Comparison of ENCODE assay signal across 24 cellular contexts in genomic region chr1:181595234-181595633, GRCh38.
"Had no signal": no experiment of that assay in that cellular context is flagged by ENCODE, and none has a peak within 500 bp of the region (broad histone marks: within the 10 kb centered on the region; RNA-seq: fewer than 3 reads in every experiment).

No MANE protein-coding gene starts in this region.

- H3K4me3 ChIP-seq: adrenal gland, ascending aorta, left ventricle myocardium inferior, lung, pancreas, spleen, testis, transverse colon had no signal

- H3K9me3 ChIP-seq: adrenal gland, ascending aorta, left ventricle myocardium inferior, pancreas, testis, transverse colon had no signal

- DNase-seq: activated CD4-positive, alpha-beta memory T cell treated with anti-CD3 and anti-CD28 coated beads for 36 hours; activated CD4-positive, alpha-beta T cell treated with anti-CD3 and anti-CD28 coated beads, Interleukin-2, amount 10 ng/mL, durations not matched to agents 24 days and 14 days; activated CD4-positive, CD25-positive, alpha-beta regulatory T cell treated with anti-CD3 and anti-CD28 coated beads, Interleukin-2, amount 50 U/mL, for 72 hours; activated CD8-positive, alpha-beta memory T cell treated with anti-CD3 and anti-CD28 coated beads, Interleukin-2, amount 50 U/mL, for 4 hours; activated effector memory CD4-positive, alpha-beta T cell treated with anti-CD3 and anti-CD28 coated beads, Interleukin-2, amount 50 U/mL, for 16 hours; activated naive CD4-positive, alpha-beta T cell treated with anti-CD3 and anti-CD28 coated beads for 36 hours; activated naive CD8-positive, alpha-beta T cell treated with anti-CD3 and anti-CD28 coated beads for 36 hours; activated T-cell treated with anti-CD3 and anti-CD28 coated beads, Interleukin-2, amount 50 U/mL, for 1 hour; adrenal gland; dermis blood vessel endothelial cell; effector CD8-positive, alpha-beta T cell; left ventricle myocardium inferior; mesendoderm; natural killer cell; pancreas; right cardiac atrium; spleen; stimulated activated CD4-positive, alpha-beta T cell treated with anti-CD3 and anti-CD28 coated beads, Interleukin-2, amount 100 ng/mL, for 48 hours; stimulated activated naive CD4-positive, alpha-beta T cell treated with Interleukin-2 at 50 U/mL for 16 hours; T-helper 2 cell; testis; transverse colon had no signal

- H3K4me1 ChIP-seq: adrenal gland, ascending aorta, left ventricle myocardium inferior, pancreas, spleen, testis, transverse colon had no signal

- H3K27me3 ChIP-seq: ascending aorta, testis had no signal

- H3K36me3 ChIP-seq: adrenal gland, ascending aorta, left ventricle myocardium inferior, pancreas, spleen, transverse colon had no signal

- ATAC-seq: natural killer cell, pancreas, right cardiac atrium had no signal

- H3K27ac ChIP-seq: adrenal gland, ascending aorta, left ventricle myocardium inferior, pancreas, spleen, testis, transverse colon had no signal
